Comparison of ENCODE assay signal across 1 cellular context in the genomic region with DNA sequence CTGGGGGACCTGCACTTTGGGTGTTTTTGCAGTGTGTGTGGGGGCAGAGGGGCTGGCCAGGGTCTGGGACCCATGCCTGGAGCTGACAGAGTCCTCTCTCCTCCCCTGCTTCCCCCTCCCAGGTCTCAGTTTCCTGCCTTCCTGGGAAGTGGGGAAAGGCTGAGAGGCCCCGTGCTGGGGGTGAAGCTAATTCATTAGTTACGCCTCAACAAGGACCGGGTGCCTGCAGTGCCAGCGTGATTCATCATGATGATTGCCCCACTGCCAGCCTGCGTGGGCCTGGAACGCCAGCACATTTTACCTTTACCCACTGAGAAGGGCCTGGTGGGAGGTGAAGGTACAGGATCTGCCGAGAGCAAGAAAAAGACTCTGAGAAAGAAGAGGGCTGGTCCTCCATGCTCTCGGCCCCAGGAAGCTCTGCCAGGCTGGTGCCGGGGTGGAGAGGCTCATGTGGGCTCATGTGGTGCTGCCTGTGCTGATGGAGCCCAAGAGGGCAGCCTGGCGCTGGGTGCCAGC.
TF ChIP-seq lines count a peak whose summit lies in the region.

No MANE protein-coding gene starts in this region.

TF ChIP-seq in GM23338, 12 proteins besides CTCF, POLR2A, EP300 and RAD21:
- TF ChIP-seq, protein P1, sequence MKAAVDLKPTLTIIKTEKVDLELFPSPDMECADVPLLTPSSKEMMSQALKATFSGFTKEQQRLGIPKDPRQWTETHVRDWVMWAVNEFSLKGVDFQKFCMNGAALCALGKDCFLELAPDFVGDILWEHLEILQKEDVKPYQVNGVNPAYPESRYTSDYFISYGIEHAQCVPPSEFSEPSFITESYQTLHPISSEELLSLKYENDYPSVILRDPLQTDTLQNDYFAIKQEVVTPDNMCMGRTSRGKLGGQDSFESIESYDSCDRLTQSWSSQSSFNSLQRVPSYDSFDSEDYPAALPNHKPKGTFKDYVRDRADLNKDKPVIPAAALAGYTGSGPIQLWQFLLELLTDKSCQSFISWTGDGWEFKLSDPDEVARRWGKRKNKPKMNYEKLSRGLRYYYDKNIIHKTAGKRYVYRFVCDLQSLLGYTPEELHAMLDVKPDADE (IDR thresholded peaks at IDR 0.05): no peak
